In the genomic region with DNA sequence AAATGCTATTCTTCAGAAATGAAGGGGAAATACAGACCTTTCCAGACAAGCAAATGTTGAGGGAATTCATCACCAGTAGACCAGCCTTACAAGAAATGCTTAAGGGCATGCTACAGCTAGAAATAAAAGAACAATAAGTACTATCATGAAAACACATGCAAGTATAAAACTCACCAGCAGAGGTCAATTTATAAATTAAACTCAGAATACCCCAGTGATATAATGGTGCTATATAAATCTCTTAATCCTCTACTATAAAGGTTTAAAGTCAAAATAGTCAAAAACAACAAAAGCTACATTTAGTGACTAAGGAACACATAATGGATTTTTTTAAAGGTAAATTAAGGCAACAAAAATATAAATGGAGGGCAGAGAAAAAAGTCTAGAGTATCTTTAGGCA, we compare ENCODE assay signal across 21 cellular contexts.
"Had no signal": no experiment of that assay in that cellular context is flagged by ENCODE, and none has a peak within 500 bp of the region (broad histone marks: within the 10 kb centered on the region; RNA-seq: fewer than 3 reads in every experiment).

No MANE protein-coding gene starts in this region.

- H3K27ac Mint-ChIP-seq: activated CD8-positive, alpha-beta memory T cell treated with anti-CD3 and anti-CD28 coated beads, Interleukin-2, amount 10 ng/mL, durations not matched to agents 7 days and 5 days; activated T-cell treated with anti-CD3 and anti-CD28 coated beads, Interleukin-2, amount 50 U/mL, for 24 hours; natural killer cell treated with Interleukin-12 subunit alpha and Interleukin-12 subunit beta and Interleukin-15 and Interleukin-18, amount 100 ng/mL, for 72 hours had no signal

- H3K4me3 Mint-ChIP-seq: activated CD8-positive, alpha-beta memory T cell treated with anti-CD3 and anti-CD28 coated beads, Interleukin-2, amount 10 ng/mL, durations not matched to agents 7 days and 5 days; activated T-cell treated with anti-CD3 and anti-CD28 coated beads, Interleukin-2, amount 50 U/mL, for 24 hours; natural killer cell treated with Interleukin-12 subunit alpha and Interleukin-12 subunit beta and Interleukin-15 and Interleukin-18, amount 100 ng/mL, for 72 hours had no signal

- H3K36me3 ChIP-seq: esophagus muscularis mucosa, tibial nerve had no signal

- H3K9me3 Mint-ChIP-seq: activated T-cell treated with anti-CD3 and anti-CD28 coated beads, Interleukin-2, amount 50 U/mL, for 24 hours had no signal

- H3K4me1 ChIP-seq: esophagus muscularis mucosa, tibial nerve had no signal

- H3K27me3 Mint-ChIP-seq: activated CD8-positive, alpha-beta memory T cell treated with anti-CD3 and anti-CD28 coated beads, Interleukin-2, amount 10 ng/mL, durations not matched to agents 7 days and 5 days had no signal

- H3K4me3 ChIP-seq: esophagus muscularis mucosa, tibial nerve had no signal

- H3K27me3 ChIP-seq: esophagus muscularis mucosa, tibial nerve had no signal

- H3K27ac ChIP-seq: esophagus muscularis mucosa, tibial nerve had no signal

- DNase-seq: activated CD4-positive, alpha-beta T cell treated with anti-CD3 and anti-CD28 coated beads for 1 hour; activated CD4-positive, alpha-beta T cell treated with anti-CD3 and anti-CD28 coated beads, Interleukin-2, amount 50 U/mL, for 48 hours; activated CD8-positive, alpha-beta memory T cell treated with anti-CD3 and anti-CD28 coated beads, Interleukin-2, amount 10 ng/mL, durations not matched to agents 7 days and 5 days; activated effector memory CD4-positive, alpha-beta T cell treated with Interleukin-2 at 50 U/mL for 16 hours; activated naive CD4-positive, alpha-beta T cell treated with anti-CD3 and anti-CD28 coated beads, Interleukin-2, amount 50 U/mL, for 16 hours; activated T-cell treated with anti-CD3 and anti-CD28 coated beads, Interleukin-2, amount 50 U/mL, for 24 hours; foreskin melanocyte; head of caudate nucleus; kidney glomerular epithelial cell; mesenchymal stem cell; occipital lobe; right cardiac atrium; small intestine; stimulated activated CD4-positive, alpha-beta T cell treated with anti-CD3 and anti-CD28 coated beads, Interleukin-4, amount 100 ng/mL, for 24 hours; stimulated activated naive CD4-positive, alpha-beta T cell treated with Interleukin-2 at 50 U/mL for 16 hours; substantia nigra; T-helper 1 cell; T1000 had no signal

- ATAC-seq: activated CD8-positive, alpha-beta memory T cell treated with anti-CD3 and anti-CD28 coated beads, Interleukin-2, amount 10 ng/mL, durations not matched to agents 7 days and 5 days; natural killer cell treated with Interleukin-12 subunit alpha and Interleukin-12 subunit beta and Interleukin-15 and Interleukin-18, amount 100 ng/mL, for 72 hours; right cardiac atrium had no signal

- H3K36me3 Mint-ChIP-seq: activated CD8-positive, alpha-beta memory T cell treated with anti-CD3 and anti-CD28 coated beads, Interleukin-2, amount 10 ng/mL, durations not matched to agents 7 days and 5 days; natural killer cell treated with Interleukin-12 subunit alpha and Interleukin-12 subunit beta and Interleukin-15 and Interleukin-18, amount 100 ng/mL, for 72 hours had no signal

- H3K4me1 Mint-ChIP-seq: activated CD8-positive, alpha-beta memory T cell treated with anti-CD3 and anti-CD28 coated beads, Interleukin-2, amount 10 ng/mL, durations not matched to agents 7 days and 5 days had no signal
